ENCODE assay signal across 8 cellular contexts in the genomic region with DNA sequence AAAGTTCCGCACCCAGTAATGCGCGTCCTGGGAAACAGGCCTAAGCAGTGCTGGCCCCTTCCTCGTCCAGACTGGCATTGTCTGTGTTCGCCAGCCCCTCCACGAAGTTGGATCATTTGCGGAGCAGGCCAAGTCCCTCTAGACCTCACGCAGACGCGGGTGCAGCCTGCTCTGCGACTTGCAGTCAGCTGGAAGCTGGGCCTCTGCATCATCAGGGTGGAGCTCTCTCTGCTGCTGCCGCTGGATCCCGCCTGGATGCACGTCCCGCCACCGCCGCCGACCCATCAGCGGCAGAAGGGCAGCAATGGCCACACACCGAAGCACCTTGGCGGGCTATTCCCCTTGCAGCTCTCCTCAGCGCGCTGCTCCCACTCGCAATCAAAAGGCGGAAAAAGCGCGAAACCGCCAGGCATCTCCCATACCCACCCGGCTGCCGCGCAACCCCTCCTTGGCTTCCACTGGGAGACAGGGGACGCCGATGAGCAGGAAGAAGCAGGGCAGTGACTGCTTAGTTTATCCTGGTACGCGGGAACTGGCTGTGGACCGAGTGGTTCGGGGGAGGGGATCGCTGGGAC. TPM values are rescaled to one million over a fixed set of nuclear protein-coding genes. Genes with fewer than 3 reads are reported as not detected.
A peak's percentile ranks its signal among the peaks of the same experiment; 100 is the strongest.
DNase-seq lines count a peak whose midpoint lies in the region; ATAC-seq, FAIRE-seq and TF ChIP-seq lines count a peak whose summit lies in the region.

No MANE protein-coding gene starts in this region.

- H3K27ac Mint-ChIP-seq in activated T-helper 1 cell treated with anti-CD3 and anti-CD28 coated beads, Interleukin-12 subunit alpha, Interleukin-12 subunit beta, Interleukin-2, Interleukin-4 antibody, amounts not matched to agents 30 ng/mL and 10 ng/mL and 1 ng/mL, durations not matched to agents 14 hours and 24 hours and 36 hours = no peak overlapping the region
- H3K27ac Mint-ChIP-seq in activated T-helper 2 cell treated with anti-CD3 and anti-CD28 coated beads, Interferon-gamma antibody, Interleukin-2, Interleukin-4, amounts not matched to agents 10 μg/mL and 5 μg/mL and 100 μg/mL, durations not matched to agents 14 hours and 24 hours and 36 hours = no peak overlapping the region

- peak overlapping the region; percentile 82 for H3K4me3 ChIP-seq in fibroblast of the aortic adventitia (ENCODE audit: low read depth, low read length)

- H3K4me3 Mint-ChIP-seq in activated T-helper 1 cell treated with anti-CD3 and anti-CD28 coated beads, Interleukin-12 subunit alpha, Interleukin-12 subunit beta, Interleukin-2, Interleukin-4 antibody, amounts not matched to agents 30 ng/mL and 10 ng/mL and 1 ng/mL, durations not matched to agents 14 hours and 24 hours and 36 hours = no peak overlapping the region
- H3K4me3 Mint-ChIP-seq in activated T-helper 2 cell treated with anti-CD3 and anti-CD28 coated beads, Interferon-gamma antibody, Interleukin-2, Interleukin-4, amounts not matched to agents 10 μg/mL and 5 μg/mL and 100 μg/mL, durations not matched to agents 14 hours and 24 hours and 36 hours (ENCODE audit: low read depth) = no peak overlapping the region

- peak; percentile 22 for DNase-seq in D721Med (ENCODE audit: insufficient read length, low spot score)
- peak; percentile 84 for DNase-seq in NCI-H748 (lab: John Stamatoyannopoulos, UW; ENCODE audit: unreplicated experiment)
- DNase-seq in fibroblast of the aortic adventitia (ENCODE audit: low read depth) = peak; percentile 63
- peak; percentile 79 for DNase-seq in occipital lobe (lab: John Stamatoyannopoulos, UW)
- DNase-seq in activated T-helper 1 cell treated with anti-CD3 and anti-CD28 coated beads, Interleukin-12 subunit alpha, Interleukin-12 subunit beta, Interleukin-2, Interleukin-4 antibody, amounts not matched to agents 30 ng/mL and 10 ng/mL and 1 ng/mL, durations not matched to agents 14 hours and 24 hours and 36 hours (ENCODE audit: low spot score) = no peak
- no peak for DNase-seq in activated T-helper 2 cell treated with anti-CD3 and anti-CD28 coated beads, Interferon-gamma antibody, Interleukin-2, Interleukin-4, amounts not matched to agents 10 μg/mL and 5 μg/mL and 100 μg/mL, durations not matched to agents 14 hours and 24 hours and 36 hours (ENCODE audit: low spot score)
- DNase-seq in RKO (ENCODE audit: low spot score) = no peak

- TF ChIP-seq CTCF in D721Med (IDR thresholded peaks at IDR 0.05; ENCODE audit: insufficient read depth, missing control alignments) (no peak), fibroblast of the aortic adventitia (IDR thresholded peaks at IDR 0.05; ENCODE audit: insufficient read depth, low read length) (peak; percentile 37)

- peaks cover 50% of the 10 kb centered on the region for H3K27me3 Mint-ChIP-seq in activated T-helper 1 cell treated with anti-CD3 and anti-CD28 coated beads, Interleukin-12 subunit alpha, Interleukin-12 subunit beta, Interleukin-2, Interleukin-4 antibody, amounts not matched to agents 30 ng/mL and 10 ng/mL and 1 ng/mL, durations not matched to agents 14 hours and 24 hours and 36 hours (ENCODE audit: insufficient read depth)
- peaks cover 49% of the 10 kb centered on the region for H3K27me3 Mint-ChIP-seq in activated T-helper 2 cell treated with anti-CD3 and anti-CD28 coated beads, Interferon-gamma antibody, Interleukin-2, Interleukin-4, amounts not matched to agents 10 μg/mL and 5 μg/mL and 100 μg/mL, durations not matched to agents 14 hours and 24 hours and 36 hours (ENCODE audit: low read depth)

- intact Hi-C loops in activated T-helper 1 cell treated with anti-CD3 and anti-CD28 coated beads, Interleukin-12 subunit alpha, Interleukin-12 subunit beta, Interleukin-2, Interleukin-4 antibody, amounts not matched to agents 30 ng/mL and 10 ng/mL and 1 ng/mL, durations not matched to agents 14 hours and 24 hours and 36 hours (cut with micrococcal nuclease) = no loop called here
- intact Hi-C loops in activated T-helper 2 cell treated with anti-CD3 and anti-CD28 coated beads, Interferon-gamma antibody, Interleukin-2, Interleukin-4, amounts not matched to agents 10 μg/mL and 5 μg/mL and 100 μg/mL, durations not matched to agents 14 hours and 24 hours and 36 hours (cut with micrococcal nuclease) = no loop called here

- H3K4me1 Mint-ChIP-seq in activated T-helper 1 cell treated with anti-CD3 and anti-CD28 coated beads, Interleukin-12 subunit alpha, Interleukin-12 subunit beta, Interleukin-2, Interleukin-4 antibody, amounts not matched to agents 30 ng/mL and 10 ng/mL and 1 ng/mL, durations not matched to agents 14 hours and 24 hours and 36 hours (ENCODE audit: low read depth) = no peaks in the 10 kb centered on the region
- no peaks in the 10 kb centered on the region for H3K4me1 Mint-ChIP-seq in activated T-helper 2 cell treated with anti-CD3 and anti-CD28 coated beads, Interferon-gamma antibody, Interleukin-2, Interleukin-4, amounts not matched to agents 10 μg/mL and 5 μg/mL and 100 μg/mL, durations not matched to agents 14 hours and 24 hours and 36 hours (ENCODE audit: low read depth)

- no peak for ATAC-seq in GM18520 (IDR thresholded peaks at IDR 0.05; ENCODE audit: unreplicated experiment)

- no peaks in the 10 kb centered on the region for H3K9me3 Mint-ChIP-seq in activated T-helper 1 cell treated with anti-CD3 and anti-CD28 coated beads, Interleukin-12 subunit alpha, Interleukin-12 subunit beta, Interleukin-2, Interleukin-4 antibody, amounts not matched to agents 30 ng/mL and 10 ng/mL and 1 ng/mL, durations not matched to agents 14 hours and 24 hours and 36 hours
- no peaks in the 10 kb centered on the region for H3K9me3 Mint-ChIP-seq in activated T-helper 2 cell treated with anti-CD3 and anti-CD28 coated beads, Interferon-gamma antibody, Interleukin-2, Interleukin-4, amounts not matched to agents 10 μg/mL and 5 μg/mL and 100 μg/mL, durations not matched to agents 14 hours and 24 hours and 36 hours

- no peaks in the 10 kb centered on the region for H3K36me3 Mint-ChIP-seq in activated T-helper 1 cell treated with anti-CD3 and anti-CD28 coated beads, Interleukin-12 subunit alpha, Interleukin-12 subunit beta, Interleukin-2, Interleukin-4 antibody, amounts not matched to agents 30 ng/mL and 10 ng/mL and 1 ng/mL, durations not matched to agents 14 hours and 24 hours and 36 hours (ENCODE audit: low read depth)
- H3K36me3 Mint-ChIP-seq in activated T-helper 2 cell treated with anti-CD3 and anti-CD28 coated beads, Interferon-gamma antibody, Interleukin-2, Interleukin-4, amounts not matched to agents 10 μg/mL and 5 μg/mL and 100 μg/mL, durations not matched to agents 14 hours and 24 hours and 36 hours (ENCODE audit: low read depth) = no peaks in the 10 kb centered on the region

- FAIRE-seq in D721Med (lab: Jason Lieb, UNC) = no peak

RNA-seq across cellular contexts. Expression of gene GLYATL1, which starts 34.1 kb away (rescaled TPM):
- total RNA-seq in fibroblast of the aortic adventitia (ENCODE audit: low replicate concordance) (2.9 TPM in 1 of 2 replicates, not detected in the other), occipital lobe (0.78 TPM)
- total RNA-seq in activated T-helper 1 cell treated with anti-CD3 and anti-CD28 coated beads, Interleukin-12 subunit alpha, Interleukin-12 subunit beta, Interleukin-2, Interleukin-4 antibody, amounts not matched to agents 30 ng/mL and 10 ng/mL and 1 ng/mL, durations not matched to agents 14 hours and 24 hours and 36 hours = not detected in 2 replicates
- total RNA-seq in activated T-helper 2 cell treated with anti-CD3 and anti-CD28 coated beads, Interferon-gamma antibody, Interleukin-2, Interleukin-4, amounts not matched to agents 10 μg/mL and 5 μg/mL and 100 μg/mL, durations not matched to agents 14 hours and 24 hours and 36 hours = not detected in 2 replicates

Comparison
In these comparisons a context has a peak if more than half of its experiments do, and no peak if none do; other contexts are left out.
1. DNase-seq: peak in D721Med (single experiment), NCI-H748 (single experiment), fibroblast of the aortic adventitia (single experiment) and occipital lobe (single experiment); none in activated T-helper 1 cell treated with anti-CD3 and anti-CD28 coated beads, Interleukin-12 subunit alpha, Interleukin-12 subunit beta, Interleukin-2, Interleukin-4 antibody, amounts not matched to agents 30 ng/mL and 10 ng/mL and 1 ng/mL, durations not matched to agents 14 hours and 24 hours and 36 hours (single experiment), activated T-helper 2 cell treated with anti-CD3 and anti-CD28 coated beads, Interferon-gamma antibody, Interleukin-2, Interleukin-4, amounts not matched to agents 10 μg/mL and 5 μg/mL and 100 μg/mL, durations not matched to agents 14 hours and 24 hours and 36 hours (single experiment) and RKO (single experiment).